In genomic region chr9:128106940-128107259, GRCh38 we compare ENCODE assay signal across 15 cellular contexts. TPM values are rescaled to one million over a fixed set of nuclear protein-coding genes. Genes with fewer than 3 reads are reported as not detected.
DNase-seq lines count a peak whose midpoint lies in the region; ATAC-seq and TF ChIP-seq lines count a peak whose summit lies in the region.
"Had no signal": no experiment of that assay in that cellular context is flagged by ENCODE, and none has a peak within 500 bp of the region (broad histone marks: within the 10 kb centered on the region; RNA-seq: fewer than 3 reads in every experiment).

No MANE protein-coding gene starts in this region.

- no peaks in the 10 kb centered on the region for H3K27me3 Mint-ChIP-seq in activated T-cell treated with anti-CD3 and anti-CD28 coated beads, Interleukin-2, amount 50 U/mL, for 24 hours
- H3K27me3 Mint-ChIP-seq in T-helper 17 cell = no peaks in the 10 kb centered on the region
- H3K27me3 Mint-ChIP-seq in neural crest cell (ENCODE audit: low read depth) = no peaks in the 10 kb centered on the region

- H3K27ac Mint-ChIP-seq in activated T-cell treated with anti-CD3 and anti-CD28 coated beads, Interleukin-2, amount 50 U/mL, for 24 hours = peak overlapping the region; percentile 30
- H3K27ac Mint-ChIP-seq in T-helper 17 cell (peak overlapping the region; percentile 27), neural crest cell (ENCODE audit: unreplicated experiment) (peak overlapping the region; percentile 19)

- 86 to 95% (median 92%) methylated on average over 10 of the region's 10 CpGs for WGBS in stomach, 5 donors

- no peak overlapping the region for H3K4me3 Mint-ChIP-seq in activated T-cell treated with anti-CD3 and anti-CD28 coated beads, Interleukin-2, amount 50 U/mL, for 24 hours
- no peak overlapping the region for H3K4me3 Mint-ChIP-seq in T-helper 17 cell
- H3K4me3 Mint-ChIP-seq in neural crest cell = no peak overlapping the region

- no peaks in the 10 kb centered on the region for H3K27me3 ChIP-seq in stomach
- H3K27me3 ChIP-seq: BLaER1 treated with 17β-estradiol and CSF1 and Interleukin-3, amounts not matched to agents 10 nM and 100 nM had no signal

- POLR2A ChIA-PET in HEK293T (lab: Yijun Ruan, JAX) = no interaction called here

- H3K9me3 Mint-ChIP-seq in activated T-cell treated with anti-CD3 and anti-CD28 coated beads, Interleukin-2, amount 50 U/mL, for 24 hours = no peaks in the 10 kb centered on the region
- no peaks in the 10 kb centered on the region for H3K9me3 Mint-ChIP-seq in neural crest cell

- peak overlapping the region in 4 of 5 donors; percentile 33 to 97 (median 68) for H3K27ac ChIP-seq in stomach

- H3K4me1 ChIP-seq in stomach = peaks cover 29 to 76% (median 68%) of the 10 kb centered on the region in 4 donors

- peaks cover 23% of the 10 kb centered on the region for H3K4me1 Mint-ChIP-seq in activated T-cell treated with anti-CD3 and anti-CD28 coated beads, Interleukin-2, amount 50 U/mL, for 24 hours (ENCODE audit: low read depth)
- H3K4me1 Mint-ChIP-seq in T-helper 17 cell (peaks cover 18% of the 10 kb centered on the region), neural crest cell (peaks cover 3% of the 10 kb centered on the region)

- TF ChIP-seq POLR2A in stomach (IDR thresholded peaks at IDR 0.05) = no peak

- no peak for ATAC-seq in T-helper 17 cell

- intact Hi-C loops in stomach (cut with DNase I; ENCODE audit: low total_unique reads) = no loop called here

- no peak overlapping the region for H3K4me3 ChIP-seq in stomach
- H3K4me3 ChIP-seq: BLaER1 treated with 17β-estradiol and CSF1 and Interleukin-3, amounts not matched to agents 10 nM and 100 nM had no signal

- CTCF ChIA-PET in HEK293T (lab: Yijun Ruan, JAX) = interaction anchor here (1.3 kb wide), 1 partner anchor 18 kb away, joined by 4 read pairs; no protein-coding TSS in a partner anchor

- TF ChIP-seq EP300 in stomach (IDR thresholded peaks at IDR 0.05) = no peak

- H3K9me3 ChIP-seq in T-helper 17 cell (ENCODE audit: control insufficient read depth, low read length, poor library complexity, severe bottlenecking) (no peaks in the 10 kb centered on the region), stomach (no peaks in the 10 kb centered on the region)
- H3K9me3 ChIP-seq: BLaER1 treated with 17β-estradiol and CSF1 and Interleukin-3, amounts not matched to agents 10 nM and 100 nM had no signal

- DNase-seq in activated T-cell treated with anti-CD3 and anti-CD28 coated beads, Interleukin-2, amount 50 U/mL, for 24 hours = no peak
- no peak for DNase-seq in activated T-cell treated with anti-CD3 and anti-CD28 coated beads, Interleukin-2, amount 50 U/mL, for 48 hours
- DNase-seq in T-helper 17 cell = no peak
- no peak for DNase-seq in neural crest cell (ENCODE audit: low read depth, low spot score)
- DNase-seq in stomach = no peak
- no peak for DNase-seq in HEK293T (ENCODE audit: extremely low spot score)
- DNase-seq in stimulated activated CD4-positive, alpha-beta T cell treated with anti-CD3 and anti-CD28 coated beads, Interleukin-15, amount 100 ng/mL, for 24 hours = no peak
- no peak for DNase-seq in DMS53 treated with DMSO at 0.1 percent for 48 hours (lab: John Stamatoyannopoulos, UW; ENCODE audit: unreplicated experiment)
- DNase-seq: 8988T, COR-L47, DMS53, NCI-H2107, NCI-H345, NCI-H69 had no signal

- peaks cover 86% of the 10 kb centered on the region for H3K36me3 Mint-ChIP-seq in activated T-cell treated with anti-CD3 and anti-CD28 coated beads, Interleukin-2, amount 50 U/mL, for 24 hours (ENCODE audit: low read depth)
- peaks cover 8% of the 10 kb centered on the region for H3K36me3 Mint-ChIP-seq in T-helper 17 cell (ENCODE audit: low read depth)
- H3K36me3 Mint-ChIP-seq in neural crest cell (ENCODE audit: low read depth) = no peaks in the 10 kb centered on the region

- TF ChIP-seq CTCF in neural crest cell (conservative IDR thresholded peaks at IDR 0.05) (no peak), stomach (IDR thresholded peaks at IDR 0.05) (no peak)

- H3K36me3 ChIP-seq in stomach = peaks cover 70 to 78% (median 76%) of the 10 kb centered on the region in 4 donors

TF ChIP-seq in HEK293T, 16 proteins besides CTCF, POLR2A, EP300 and RAD21:
- TF ChIP-seq L3MBTL2 (conservative IDR thresholded peaks at IDR 0.05) (no peak), TARDBP (IDR thresholded peaks at IDR 0.05) (no peak), ZNF384 (IDR thresholded peaks at IDR 0.05) (no peak), BHLHE40 (IDR thresholded peaks at IDR 0.05; ENCODE audit: borderline replicate concordance) (no peak), SUZ12 (IDR thresholded peaks at IDR 0.05) (no peak), ARNT (IDR thresholded peaks at IDR 0.05) (no peak), PKNOX1 (IDR thresholded peaks at IDR 0.05) (no peak), HDGF (IDR thresholded peaks at IDR 0.05; ENCODE audit: borderline replicate concordance) (no peak), ELF4 (IDR thresholded peaks at IDR 0.05) (no peak), SP1 (IDR thresholded peaks at IDR 0.05) (no peak), LEF1 (IDR thresholded peaks at IDR 0.05; ENCODE audit: borderline replicate concordance) (no peak), CTBP1 (IDR thresholded peaks at IDR 0.05; ENCODE audit: borderline replicate concordance) (no peak), FOXK2 (IDR thresholded peaks at IDR 0.05) (no peak), FOXA1 (IDR thresholded peaks at IDR 0.05) (no peak)
TF ChIP-seq in HEK293T: peak in this region for 0.

RNA-seq across cellular contexts. Expression of gene PTGES2, which starts 20.6 kb away (rescaled TPM):
- total RNA-seq in T-helper 17 cell (10 to 100 TPM; 46.4 to 58.2 TPM), neural crest cell (63.2 and 72.2 TPM in 2 replicates), stomach (100 to 1,000 TPM in 3 of 5 donors, 10 to 100 TPM in 2; 47.2 to 570 (median 125) TPM)
- 10 to 100 TPM; 50.1 to 69.9 (median 58.3) TPM for polyA plus RNA-seq in stomach

RNA-seq across cellular contexts. Expression of gene SLC25A25, which starts 38.9 kb away (rescaled TPM):
- total RNA-seq in T-helper 17 cell (10 to 100 TPM; 16.3 to 20.4 TPM), neural crest cell (13.9 and 16.8 TPM in 2 replicates), stomach (10 to 100 TPM; 12.3 to 37.1 (median 32.6) TPM)
- 1 to 10 TPM; 7.9 to 9.2 (median 8.1) TPM for polyA plus RNA-seq in stomach

RNA-seq across cellular contexts. Expression of gene NAIF1, which starts 39.8 kb away (rescaled TPM):
- 10 to 100 TPM; 11.6 to 15.2 TPM for total RNA-seq in T-helper 17 cell
- total RNA-seq in neural crest cell = 9.8 and 11.8 TPM in 2 replicates
- total RNA-seq in stomach = 10 to 100 TPM in 2 of 5 donors, 1 to 10 TPM in 3; 1.8 to 40.3 (median 6.7) TPM
- polyA plus RNA-seq in stomach = 10 to 100 TPM in 1 of 3 donors, 1 to 10 TPM in 2; 7.0 to 10.3 (median 8.7) TPM

RNA-seq across cellular contexts. Expression of gene LCN2, which starts 42.4 kb away (rescaled TPM):
- 1 to 10 TPM in 1 of 2 donors, not detected in 1; 9.3 TPM for total RNA-seq in T-helper 17 cell
- total RNA-seq in neural crest cell = not detected in 2 replicates
- total RNA-seq in stomach = 100 to 1,000 TPM in 3 of 5 donors, 10 to 100 TPM in 1, not detected in 1; 10.8 to 756 (median 444) TPM
- 100 to 1,000 TPM in 2 of 3 donors, 10 to 100 TPM in 1; 33.1 to 922 (median 369) TPM for polyA plus RNA-seq in stomach

RNA-seq across cellular contexts. Expression of gene BBLN, which starts 53.2 kb away (rescaled TPM):
- 10 to 100 TPM; 71.0 to 87.9 TPM for total RNA-seq in T-helper 17 cell
- 80.6 and 82.5 TPM in 2 replicates for total RNA-seq in neural crest cell
- total RNA-seq in stomach = 100 to 1,000 TPM in 2 of 5 donors, 10 to 100 TPM in 2, not detected in 1; 17.8 to 193 (median 113) TPM
- polyA plus RNA-seq in stomach = 100 to 1,000 TPM; 108 to 161 (median 147) TPM
